In the genomic region with DNA sequence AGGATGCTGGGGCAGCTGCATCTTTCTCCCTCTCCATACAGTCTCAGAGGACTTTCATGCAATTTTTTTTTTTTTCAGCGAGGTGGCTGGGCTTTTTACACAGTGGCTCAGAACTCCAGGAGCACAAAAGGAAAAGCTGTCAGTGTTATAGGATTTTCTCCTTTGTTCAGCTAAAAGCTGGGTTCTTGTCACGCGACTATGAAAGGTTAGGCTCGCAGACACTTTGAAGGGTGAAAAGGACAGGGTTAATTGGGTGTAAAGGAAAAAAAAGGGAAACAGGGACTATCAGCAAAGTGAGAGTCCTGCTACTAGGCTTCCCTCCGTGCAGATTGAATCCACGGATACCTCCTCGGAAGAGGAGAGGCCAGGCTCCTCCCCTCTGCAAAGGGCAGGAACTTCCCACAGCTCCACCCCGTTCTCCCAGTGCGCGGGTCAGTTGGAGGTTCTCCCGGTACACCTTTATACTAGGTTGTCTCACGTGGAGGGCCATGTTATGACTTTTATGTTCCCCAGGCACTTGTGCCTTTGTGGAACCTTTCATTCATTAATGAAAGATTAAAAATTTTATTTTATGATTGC, we compare ENCODE assay signal across 31 cellular contexts. TPM values are rescaled to one million over a fixed set of nuclear protein-coding genes. Genes with fewer than 3 reads are reported as not detected.
"Had no signal": no experiment of that assay in that cellular context is flagged by ENCODE, and none has a peak within 500 bp of the region (broad histone marks: within the 10 kb centered on the region; RNA-seq: fewer than 3 reads in every experiment).

No MANE protein-coding gene starts in this region.

- FAIRE-seq: colon, keratinocyte, urothelium cell line had no signal

- H3K36me3 ChIP-seq: adrenal gland, gastrocnemius medialis, spleen, thoracic aorta had no signal

- DNase-seq: activated CD4-positive, alpha-beta T cell treated with anti-CD3 and anti-CD28 coated beads for 48 hours; activated CD4-positive, alpha-beta T cell treated with anti-CD3 and anti-CD28 coated beads, Interleukin-2, amount 50 U/mL, for 48 hours; activated CD8-positive, alpha-beta memory T cell treated with anti-CD3 and anti-CD28 coated beads for 24 hours; activated effector memory CD4-positive, alpha-beta T cell treated with Interleukin-2 at 50 U/mL for 16 hours; activated naive CD4-positive, alpha-beta T cell treated with Interleukin-2 at 50 U/mL for 16 hours; activated naive CD8-positive, alpha-beta T cell treated with anti-CD3 and anti-CD28 coated beads for 36 hours; adrenal gland; aorta; body of pancreas; dermis blood vessel endothelial cell; effector memory CD4-positive, alpha-beta T cell; erythroblast; gastrocnemius medialis; left cardiac atrium; left ventricle myocardium superior; nephron progenitor cell; occipital lobe; psoas muscle; right cardiac atrium; spleen; stimulated activated naive CD4-positive, alpha-beta T cell; T-helper 1 cell; trophoblast cell had no signal

- H3K9me3 ChIP-seq: adrenal gland, body of pancreas, gastrocnemius medialis, psoas muscle, spleen, thoracic aorta had no signal

- H3K27ac ChIP-seq: adrenal gland, body of pancreas, gastrocnemius medialis, hepatocyte, parathyroid adenoma, psoas muscle, spleen, thoracic aorta had no signal

- H3K4me1 ChIP-seq: adrenal gland, body of pancreas, gastrocnemius medialis, parathyroid adenoma, psoas muscle had no signal

- H3K9ac ChIP-seq: parathyroid adenoma had no signal

- H3K79me2 ChIP-seq: hepatocyte, parathyroid adenoma had no signal

- ATAC-seq: body of pancreas, gastrocnemius medialis, left cardiac atrium, left ventricle myocardium superior, psoas muscle, right cardiac atrium had no signal

- H3K4me2 ChIP-seq: hepatocyte had no signal

- H2AFZ ChIP-seq: hepatocyte, parathyroid adenoma had no signal

- H3K4me3 ChIP-seq: adrenal gland, body of pancreas, gastrocnemius medialis, hepatocyte, psoas muscle, spleen, thoracic aorta had no signal

- H3K27me3 ChIP-seq: adrenal gland, body of pancreas, gastrocnemius medialis, hepatocyte, spleen had no signal

RNA-seq across cellular contexts. Expression of gene ADGRG7, which starts 44.4 kb away (rescaled TPM):
- total RNA-seq: activated naive CD8-positive, alpha-beta T cell treated with anti-CD3 and anti-CD28 coated beads for 36 hours; adrenal gland; body of pancreas; dermis blood vessel endothelial cell; left cardiac atrium; left ventricle myocardium superior; lung microvascular endothelial cell; occipital lobe; right cardiac atrium; spleen; subcutaneous adipose tissue; thoracic aorta had no signal
- polyA plus RNA-seq: adrenal gland, right cardiac atrium, spleen had no signal
